In the genomic region with DNA sequence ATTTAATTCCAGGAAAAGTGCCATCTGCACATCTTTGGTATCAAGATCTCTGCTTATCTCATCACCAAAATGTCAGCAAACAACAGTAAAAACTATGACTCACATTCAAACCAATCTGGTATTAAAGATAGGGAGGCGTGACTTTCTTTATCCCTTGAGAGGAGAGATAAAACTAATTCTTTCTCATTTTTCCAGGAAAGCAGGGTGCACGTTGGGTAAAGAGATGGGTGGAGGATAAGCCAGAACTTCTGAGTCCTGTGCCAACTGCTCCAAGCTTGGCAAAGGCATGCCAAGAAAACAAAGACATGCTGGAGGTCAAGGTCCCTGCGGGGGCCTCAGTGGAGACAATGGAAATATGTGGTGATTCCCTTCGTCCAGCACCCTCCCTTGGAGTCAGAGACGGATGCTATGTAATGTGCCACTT, we compare ENCODE assay signal across 23 cellular contexts.
"Had no signal": no experiment of that assay in that cellular context is flagged by ENCODE, and none has a peak within 500 bp of the region (broad histone marks: within the 10 kb centered on the region; RNA-seq: fewer than 3 reads in every experiment).

No MANE protein-coding gene starts in this region.

- H3K27ac Mint-ChIP-seq: activated CD4-positive, alpha-beta memory T cell treated with anti-CD3 and anti-CD28 coated beads, Interleukin-2, amount 10 ng/mL, durations not matched to agents 7 days and 5 days; activated CD8-positive, alpha-beta memory T cell treated with anti-CD3 and anti-CD28 coated beads, Interleukin-2, amount 10 ng/mL, durations not matched to agents 7 days and 5 days; activated naive CD8-positive, alpha-beta T cell treated with anti-CD3 and anti-CD28 coated beads, Interleukin-2, amount 10 ng/mL, durations not matched to agents 7 days and 5 days; brain; endodermal cell; T-helper 17 cell had no signal

- H3K27ac ChIP-seq: left lung, right atrium auricular region, tibial nerve, uterus had no signal

- H3K27me3 Mint-ChIP-seq: activated naive CD8-positive, alpha-beta T cell treated with anti-CD3 and anti-CD28 coated beads, Interleukin-2, amount 10 ng/mL, durations not matched to agents 7 days and 5 days; T-helper 17 cell had no signal

- H3K36me3 ChIP-seq: left lung, prostate gland, right atrium auricular region, tibial nerve, uterus had no signal

- H3K4me1 Mint-ChIP-seq: brain had no signal

- H3K9me3 ChIP-seq: prostate gland, right atrium auricular region, uterus had no signal

- DNase-seq: activated CD4-positive, alpha-beta memory T cell treated with anti-CD3 and anti-CD28 coated beads, Interleukin-2, amount 10 ng/mL, durations not matched to agents 7 days and 5 days; activated CD4-positive, alpha-beta T cell treated with anti-CD3 and anti-CD28 coated beads for 48 hours; activated CD4-positive, CD25-positive, alpha-beta regulatory T cell; activated CD8-positive, alpha-beta memory T cell treated with anti-CD3 and anti-CD28 coated beads, Interleukin-2, amount 10 ng/mL, durations not matched to agents 7 days and 5 days; activated naive CD8-positive, alpha-beta T cell treated with anti-CD3 and anti-CD28 coated beads, Interleukin-2, amount 10 ng/mL, durations not matched to agents 7 days and 5 days; anterior cingulate cortex; caudate nucleus; endodermal cell; head of caudate nucleus; left lung; mammary epithelial cell; occipital lobe; stimulated activated CD4-positive, alpha-beta T cell treated with anti-CD3 and anti-CD28 coated beads, Interleukin-2, amount 100 ng/mL, for 24 hours; stimulated activated naive CD4-positive, alpha-beta T cell treated with Interleukin-2 at 50 U/mL for 16 hours; substantia nigra; T-helper 17 cell; uterus had no signal

- H3K4me3 Mint-ChIP-seq: activated CD4-positive, alpha-beta memory T cell treated with anti-CD3 and anti-CD28 coated beads, Interleukin-2, amount 10 ng/mL, durations not matched to agents 7 days and 5 days; activated CD8-positive, alpha-beta memory T cell treated with anti-CD3 and anti-CD28 coated beads, Interleukin-2, amount 10 ng/mL, durations not matched to agents 7 days and 5 days; activated naive CD8-positive, alpha-beta T cell treated with anti-CD3 and anti-CD28 coated beads, Interleukin-2, amount 10 ng/mL, durations not matched to agents 7 days and 5 days; brain; endodermal cell; T-helper 17 cell had no signal

- FAIRE-seq: frontal cortex, keratinocyte had no signal

- H3K4me1 ChIP-seq: left lung, prostate gland, right atrium auricular region had no signal

- H3K36me3 Mint-ChIP-seq: activated CD8-positive, alpha-beta memory T cell treated with anti-CD3 and anti-CD28 coated beads, Interleukin-2, amount 10 ng/mL, durations not matched to agents 7 days and 5 days had no signal

- ATAC-seq: activated CD8-positive, alpha-beta memory T cell treated with anti-CD3 and anti-CD28 coated beads, Interleukin-2, amount 10 ng/mL, durations not matched to agents 7 days and 5 days; left lung; T-helper 17 cell had no signal

- H3K4me3 ChIP-seq: left lung, prostate gland, right atrium auricular region, tibial nerve, uterus had no signal
